19 cellular contexts compared by ENCODE assay signal in genomic region chr9:95841377-95841776, GRCh38.
"Had no signal": no experiment of that assay in that cellular context is flagged by ENCODE, and none has a peak within 500 bp of the region (broad histone marks: within the 10 kb centered on the region; RNA-seq: fewer than 3 reads in every experiment).

No MANE protein-coding gene starts in this region.

- H3K36me3 ChIP-seq: MG63 had no signal

- H3K27ac ChIP-seq: RWPE1 had no signal

- FAIRE-seq: RCC 7860 had no signal

- DNase-seq: KG1, MG63, NCI-H1092, NCI-H1105 treated with DMSO at 0.1 percent for 48 hours, NCI-H1417 treated with DMSO at 0.1 percent for 48 hours, NCI-H146, NCI-H1694 treated with DMSO at 0.1 percent for 48 hours, NCI-H1930, NCI-H2081 treated with DMSO at 0.1 percent for 48 hours, NCI-H2227 treated with DMSO at 0.1 percent for 48 hours, NCI-H524, NCI-H69, NCI-H774, SHP77, SW 1271, T-cell had no signal

- H3K9me3 ChIP-seq: MG63, SK-N-SH had no signal

- H3K4me2 ChIP-seq: SK-N-SH had no signal

- H3K4me3 ChIP-seq: MG63 had no signal

- H3K27me3 ChIP-seq: MG63 had no signal

- ATAC-seq: T-cell had no signal
